ENCODE assay signal across 9 cellular contexts in genomic region chr1:113871597-113872113, GRCh38. TPM values are rescaled to one million over a fixed set of nuclear protein-coding genes. Genes with fewer than 3 reads are reported as not detected.
DNase-seq lines count a peak whose midpoint lies in the region; ATAC-seq lines count a peak whose summit lies in the region.
"Had no signal": no experiment of that assay in that cellular context is flagged by ENCODE, and none has a peak within 500 bp of the region (broad histone marks: within the 10 kb centered on the region; RNA-seq: fewer than 3 reads in every experiment).

Gene PTPN22, minus strand, starts transcription at chr1:113871712.

- H3K27me3 Mint-ChIP-seq in activated naive CD8-positive, alpha-beta T cell treated with anti-CD3 and anti-CD28 coated beads, Interleukin-2, amount 50 U/mL, for 24 hours: no peaks in the 10 kb centered on the region

- ATAC-seq in HG03159 (IDR thresholded peaks at IDR 0.05; ENCODE audit: unreplicated experiment) (peak; percentile 93), left colon (peak; percentile 16)
- ATAC-seq in activated naive CD8-positive, alpha-beta T cell treated with anti-CD3 and anti-CD28 coated beads, Interleukin-2, amount 50 U/mL, for 24 hours: peak; percentile 90

- H3K27ac Mint-ChIP-seq in activated naive CD8-positive, alpha-beta T cell treated with anti-CD3 and anti-CD28 coated beads, Interleukin-2, amount 50 U/mL, for 24 hours: peak within 1 kb of the TSS; percentile 99
- H3K27ac Mint-ChIP-seq: nephron had no signal

- peak; percentile 15 to 34 for DNase-seq in NCI-H526 (lab: John Stamatoyannopoulos, UW)
- no peak for DNase-seq in NCI-H526 treated with DMSO at 0.1 percent for 48 hours (lab: John Stamatoyannopoulos, UW)
- peak; percentile 75 for DNase-seq in activated naive CD8-positive, alpha-beta T cell treated with anti-CD3 and anti-CD28 coated beads, Interleukin-2, amount 50 U/mL, for 24 hours
- DNase-seq in left colon: peak; percentile 46 to 52
- peak; percentile 50 to 70 for DNase-seq in stimulated activated CD8-positive, alpha-beta memory T cell treated with anti-CD3 and anti-CD28 coated beads, Interleukin-4, amount 100 ng/mL, for 4 hours (ENCODE audit: low read depth in 2 of 2, low spot score in 1 of 2)
- no peak for DNase-seq in NCI-H524 (lab: John Stamatoyannopoulos, UW)

- peaks cover 33% of the 10 kb centered on the region for H3K36me3 Mint-ChIP-seq in activated naive CD8-positive, alpha-beta T cell treated with anti-CD3 and anti-CD28 coated beads, Interleukin-2, amount 50 U/mL, for 24 hours (ENCODE audit: low read depth)

- H3K4me3 Mint-ChIP-seq in activated naive CD8-positive, alpha-beta T cell treated with anti-CD3 and anti-CD28 coated beads, Interleukin-2, amount 50 U/mL, for 24 hours: peak within 1 kb of the TSS; percentile 89
- H3K4me3 Mint-ChIP-seq: nephron had no signal

- peaks cover 77% of the 10 kb centered on the region for H3K4me1 Mint-ChIP-seq in activated naive CD8-positive, alpha-beta T cell treated with anti-CD3 and anti-CD28 coated beads, Interleukin-2, amount 50 U/mL, for 24 hours
- H3K4me1 Mint-ChIP-seq: nephron had no signal

- intact Hi-C loops in T-helper 1 cell treated with Interleukin-12 subunit alpha and Interleukin-12 subunit beta and Interleukin-4 antibody, amounts not matched to agents 30 ng/mL and 1 ng/mL, for 36 hours (cut with micrococcal nuclease): loop anchor here (1.0 to 5.0 kb wide), 18 partner anchors 9 to 1228 kb away; partner anchors contain the start of genes AP4B1, BCAS2, CSDE1 and HIPK1
- intact Hi-C loops in left colon (cut with DNase I, micrococcal nuclease): no loop called here

- no peaks in the 10 kb centered on the region for H3K9me3 Mint-ChIP-seq in activated naive CD8-positive, alpha-beta T cell treated with anti-CD3 and anti-CD28 coated beads, Interleukin-2, amount 50 U/mL, for 24 hours
- H3K9me3 Mint-ChIP-seq: nephron had no signal

RNA-seq across cellular contexts. Expression of gene PTPN22, which starts in this region (rescaled TPM):
- 73.5 and 80.7 TPM in 2 replicates for total RNA-seq in T-helper 1 cell treated with Interleukin-12 subunit alpha and Interleukin-12 subunit beta and Interleukin-4 antibody, amounts not matched to agents 30 ng/mL and 1 ng/mL, for 36 hours
- total RNA-seq in left colon: 1 to 10 TPM; 5.6 to 5.7 TPM

Comparison
In these comparisons a context has a peak if more than half of its experiments do, and no peak if none do; other contexts are left out.
1. RNA of gene PTPN22 (total RNA-seq): 73.5 to 80.7 TPM in T-helper 1 cell treated with Interleukin-12 subunit alpha and Interleukin-12 subunit beta and Interleukin-4 antibody, amounts not matched to agents 30 ng/mL and 1 ng/mL, for 36 hours; 5.6 to 5.7 TPM in left colon; every median in the first group is over 10 times any median in the second.
2. DNase-seq: peak in NCI-H526 (2 of 2), activated naive CD8-positive, alpha-beta T cell treated with anti-CD3 and anti-CD28 coated beads, Interleukin-2, amount 50 U/mL, for 24 hours (single experiment), left colon (2 of 2) and stimulated activated CD8-positive, alpha-beta memory T cell treated with anti-CD3 and anti-CD28 coated beads, Interleukin-4, amount 100 ng/mL, for 4 hours (2 of 2); none in NCI-H526 treated with DMSO at 0.1 percent for 48 hours (single experiment) and NCI-H524 (0 of 2).
3. ATAC-seq: peak in every context shown above with its lines; median percentile 93 in HG03159; 90 in activated naive CD8-positive, alpha-beta T cell treated with anti-CD3 and anti-CD28 coated beads, Interleukin-2, amount 50 U/mL, for 24 hours; 16 in left colon.